In genomic region chr15:48373855-48374421, GRCh38 we compare ENCODE assay signal across 1 cellular context.
TF ChIP-seq lines count a peak whose summit lies in the region.

No MANE protein-coding gene starts in this region.

TF ChIP-seq in IMR-90, 13 proteins besides CTCF, POLR2A, EP300 and RAD21:
- no peak for TF ChIP-seq RCOR1 (IDR thresholded peaks at IDR 0.05; ENCODE audit: insufficient replicate concordance, low read length)
- TF ChIP-seq CHD1 (IDR thresholded peaks at IDR 0.05; ENCODE audit: low read depth, low read length) = no peak
- TF ChIP-seq USF2 (IDR thresholded peaks at IDR 0.05; ENCODE audit: low read depth, low read length) = no peak
- TF ChIP-seq MAZ (IDR thresholded peaks at IDR 0.05; ENCODE audit: borderline replicate concordance, low read depth, low read length) = no peak
- TF ChIP-seq MAFK (IDR thresholded peaks at IDR 0.05; ENCODE audit: low read depth, low read length) = no peak
- no peak for TF ChIP-seq MXI1 (IDR thresholded peaks at IDR 0.05; ENCODE audit: borderline replicate concordance, low read depth, low read length)
- TF ChIP-seq ELK1 (IDR thresholded peaks at IDR 0.05; ENCODE audit: borderline replicate concordance, low read depth, low read length) = no peak
- no peak for TF ChIP-seq BHLHE40 (IDR thresholded peaks at IDR 0.05; ENCODE audit: low read depth, low read length)
- TF ChIP-seq SMC3 (IDR thresholded peaks at IDR 0.05; ENCODE audit: low read depth, low read length) = no peak
- no peak for TF ChIP-seq NFE2L2 (IDR thresholded peaks at IDR 0.05; ENCODE audit: low read depth, low read length)
- peak; percentile 76 for TF ChIP-seq CEBPB (IDR thresholded peaks at IDR 0.05; ENCODE audit: low read depth, low read length)
- TF ChIP-seq FOS (IDR thresholded peaks at IDR 0.05; ENCODE audit: low read depth, low read length) = 0 out of 2 replicates have a peak, but pooled peaks have one; percentile 42
- TF ChIP-seq RFX5 (IDR thresholded peaks at IDR 0.05; ENCODE audit: low read depth, low read length) = no peak
